ENCODE assay signal across 1 cellular context in genomic region chr6:40714576-40715500, GRCh38.
TF ChIP-seq lines count a peak whose summit lies in the region.

No MANE protein-coding gene starts in this region.

TF ChIP-seq in HepG2, 621 proteins besides CTCF, POLR2A, EP300 and RAD21 (continued from another document and continues in another):
- no peak for TF ChIP-seq TIGD3 (CRISPR knock-in tag; IDR thresholded peaks at IDR 0.05; ENCODE audit: borderline replicate concordance)
- peak; percentile 57 for TF ChIP-seq NCOA2 (CRISPR knock-in tag; IDR thresholded peaks at IDR 0.05)
- TF ChIP-seq POLR2AphosphoS2 (IDR thresholded peaks at IDR 0.05; ENCODE audit: low read depth, low read length) = no peak
- TF ChIP-seq U2AF2 (IDR thresholded peaks at IDR 0.05; ENCODE audit: low read depth, low read length) = no peak
- peak; percentile 58; the same call in 1 of the 2 replicates for TF ChIP-seq MLX (CRISPR knock-in tag; IDR thresholded peaks at IDR 0.05)
- no peak for TF ChIP-seq ZNF407 (CRISPR knock-in tag; IDR thresholded peaks at IDR 0.05; ENCODE audit: not compliant biosample characterization)
- TF ChIP-seq ARID3A (IDR thresholded peaks at IDR 0.05; ENCODE audit: low read depth, low read length) = peak; percentile 76
- TF ChIP-seq HNRNPL (IDR thresholded peaks at IDR 0.05; ENCODE audit: low read depth, low read length) = no peak
- TF ChIP-seq KIAA2018 (CRISPR knock-in tag; IDR thresholded peaks at IDR 0.05; ENCODE audit: borderline replicate concordance) = no peak
- TF ChIP-seq SAP130 (CRISPR knock-in tag; IDR thresholded peaks at IDR 0.05; ENCODE audit: low read depth) = peak; percentile 82
- TF ChIP-seq IRF2 (CRISPR knock-in tag; IDR thresholded peaks at IDR 0.05) = no peak
- no peak for TF ChIP-seq ZNF552 (CRISPR knock-in tag; IDR thresholded peaks at IDR 0.05; ENCODE audit: borderline replicate concordance)
- TF ChIP-seq KAT7 (CRISPR knock-in tag; IDR thresholded peaks at IDR 0.05; ENCODE audit: borderline replicate concordance) = no peak
- no peak for TF ChIP-seq ZNF354B (CRISPR knock-in tag; IDR thresholded peaks at IDR 0.05)
- TF ChIP-seq SALL1 (CRISPR knock-in tag; IDR thresholded peaks at IDR 0.05) = peak; percentile 84
- no peak for TF ChIP-seq ZNF800 (CRISPR knock-in tag; IDR thresholded peaks at IDR 0.05)
- no peak for TF ChIP-seq ASH2L (IDR thresholded peaks at IDR 0.05; ENCODE audit: insufficient read length, low read depth, low read length)
- no peak for TF ChIP-seq ZMYM2 (CRISPR knock-in tag; IDR thresholded peaks at IDR 0.05)
- TF ChIP-seq MEIS2 (CRISPR knock-in tag; IDR thresholded peaks at IDR 0.05) = 0 out of 2 replicates have a peak, but pooled peaks have one; percentile 48
- TF ChIP-seq RXRA (CRISPR knock-in tag; IDR thresholded peaks at IDR 0.05) = peak; percentile 58; the same call in 1 of the 2 replicates
- TF ChIP-seq KAT8 (CRISPR knock-in tag; IDR thresholded peaks at IDR 0.05) = peak; percentile 51; the same call in 1 of the 2 replicates
- 0 out of 2 replicates have a peak, but pooled peaks have one; percentile 18 for TF ChIP-seq PHF8 (CRISPR knock-in tag; IDR thresholded peaks at IDR 0.05)
- TF ChIP-seq ZBTB21 (CRISPR knock-in tag; IDR thresholded peaks at IDR 0.05) = peak; percentile 80
- no peak for TF ChIP-seq ZNF543 (CRISPR knock-in tag; IDR thresholded peaks at IDR 0.05)
- TF ChIP-seq ZFP36L2 (CRISPR knock-in tag; IDR thresholded peaks at IDR 0.05) = no peak
- no peak for TF ChIP-seq ZNF275 (CRISPR knock-in tag; IDR thresholded peaks at IDR 0.05; ENCODE audit: borderline replicate concordance)
- TF ChIP-seq RBFOX2 (IDR thresholded peaks at IDR 0.05; ENCODE audit: low read depth, low read length) = no peak
- TF ChIP-seq ZNF790 (CRISPR knock-in tag; IDR thresholded peaks at IDR 0.05; ENCODE audit: borderline replicate concordance) = no peak
- no peak for TF ChIP-seq ADNP (CRISPR knock-in tag; IDR thresholded peaks at IDR 0.05)
- no peak for TF ChIP-seq ZNF781 (CRISPR knock-in tag; IDR thresholded peaks at IDR 0.05; ENCODE audit: borderline replicate concordance, not compliant biosample characterization)
- TF ChIP-seq SYNCRIP (IDR thresholded peaks at IDR 0.05; ENCODE audit: insufficient read depth, low read depth, low read length) = no peak
- TF ChIP-seq KDM2A (CRISPR knock-in tag; IDR thresholded peaks at IDR 0.05; ENCODE audit: borderline replicate concordance, low read depth) = peak; percentile 36; the same call in 1 of the 2 replicates
- TF ChIP-seq KLF15 (CRISPR knock-in tag; IDR thresholded peaks at IDR 0.05; ENCODE audit: borderline replicate concordance) = no peak
- no peak for TF ChIP-seq JARID2 (CRISPR knock-in tag; IDR thresholded peaks at IDR 0.05; ENCODE audit: insufficient replicate concordance)
